16 cellular contexts compared by ENCODE assay signal in the genomic region with DNA sequence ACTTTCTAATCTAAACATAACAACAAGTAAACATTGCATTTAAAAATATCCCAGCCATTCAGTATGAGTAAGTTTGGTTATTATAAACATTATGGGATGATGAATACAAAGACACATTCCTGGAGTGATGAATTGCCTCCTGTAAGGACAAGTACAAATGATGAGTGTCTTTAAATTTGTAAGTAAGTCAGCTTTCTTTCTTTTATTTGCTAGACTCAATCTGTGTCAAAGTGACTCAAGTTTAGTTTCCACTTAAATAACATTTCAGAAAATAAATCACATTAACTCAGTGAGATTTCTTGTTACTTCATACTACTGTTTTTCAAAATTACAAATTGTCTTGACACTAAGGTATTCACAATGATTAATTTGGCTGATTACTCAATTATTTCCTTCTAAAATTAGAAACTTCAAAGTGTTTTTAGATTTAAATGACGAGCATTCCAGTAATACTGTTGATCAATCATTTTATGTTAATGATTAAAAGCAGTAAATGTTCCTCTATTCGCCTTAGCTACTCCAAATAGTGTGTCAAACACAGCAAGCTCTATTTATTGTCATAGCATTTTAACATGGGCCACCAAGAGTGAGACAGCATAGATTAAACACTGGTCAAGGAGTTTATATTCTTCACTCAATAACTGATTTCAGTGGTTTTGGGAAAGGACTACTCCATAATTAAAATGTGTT.
A peak's percentile ranks its signal among the peaks of the same experiment; 100 is the strongest.
DNase-seq lines count a peak whose midpoint lies in the region; ATAC-seq and TF ChIP-seq lines count a peak whose summit lies in the region.
"Had no signal": no experiment of that assay in that cellular context is flagged by ENCODE, and none has a peak within 500 bp of the region (broad histone marks: within the 10 kb centered on the region; RNA-seq: fewer than 3 reads in every experiment).

No MANE protein-coding gene starts in this region.

- TF ChIP-seq CTCF in PC-3 (conservative IDR thresholded peaks at IDR 0.05; ENCODE audit: low read depth, low read length), result no peak
- TF ChIP-seq CTCF in smooth muscle cell (IDR thresholded peaks at IDR 0.05; ENCODE audit: borderline replicate concordance, insufficient read depth, poor library complexity, severe bottlenecking), result no peak
- TF ChIP-seq CTCF in heart right ventricle (IDR thresholded peaks at IDR 0.05), result no peak
- TF ChIP-seq CTCF in coronary artery (IDR thresholded peaks at IDR 0.05), result no peak

- no peak overlapping the region for H3K27ac ChIP-seq in PC-3 (ENCODE audit: low read length)
- peak overlapping the region; percentile 81 for H3K27ac ChIP-seq in smooth muscle cell (ENCODE audit: low read depth)
- H3K27ac ChIP-seq in heart right ventricle, result no peak overlapping the region
- H3K27ac ChIP-seq in coronary artery, result no peak overlapping the region
- H3K27ac ChIP-seq: C4-2B, HL-60, Peyer's patch had no signal

- POLR2A ChIA-PET in PC-3 (lab: Charles Lee; ENCODE audit: unreplicated experiment), result no interaction called here

- no peak overlapping the region for H2AFZ ChIP-seq in PC-3 (ENCODE audit: low read length)
- no peak overlapping the region for H2AFZ ChIP-seq in smooth muscle cell (ENCODE audit: low read depth)

- no peaks in the 10 kb centered on the region for H3K27me3 ChIP-seq in PC-3 (ENCODE audit: low read length)
- no peaks in the 10 kb centered on the region for H3K27me3 ChIP-seq in smooth muscle cell (ENCODE audit: low read depth)
- H3K27me3 ChIP-seq in heart right ventricle, result no peaks in the 10 kb centered on the region
- H3K27me3 ChIP-seq: Peyer's patch had no signal

- H3K4me2 ChIP-seq in PC-3 (ENCODE audit: low read length) (no peak overlapping the region), smooth muscle cell (no peak overlapping the region)

- H3K9me2 ChIP-seq in PC-3 (replicated peaks; ENCODE audit: low read length), result no peaks in the 10 kb centered on the region

- WGBS in smooth muscle cell (ENCODE audit: low lambda C conversion rate), result 75% methylated on average over 2 of the region's 2 CpGs
- WGBS in heart right ventricle, 2 donors, result 58 to 64% methylated on average over 2 of the region's 2 CpGs

- H3F3A ChIP-seq in PC-3 (ENCODE audit: low read length, unreplicated experiment) (peaks cover 4% of the 10 kb centered on the region), smooth muscle cell (ENCODE audit: low read depth) (no peaks in the 10 kb centered on the region)

- H3K36me3 ChIP-seq in PC-3 (ENCODE audit: low read depth, low read length), result no peaks in the 10 kb centered on the region
- H3K36me3 ChIP-seq in smooth muscle cell (ENCODE audit: low read depth), result no peaks in the 10 kb centered on the region
- H3K36me3 ChIP-seq in heart right ventricle, result no peaks in the 10 kb centered on the region
- H3K36me3 ChIP-seq: Peyer's patch had no signal

- DNase-seq in PC-3, result peak; percentile 63
- DNase-seq in amniotic epithelial cell (ENCODE audit: low read depth), result peak; percentile 30
- peak; percentile 57 for DNase-seq in kidney glomerular epithelial cell (lab: John Stamatoyannopoulos, UW)
- no peak for DNase-seq in smooth muscle cell (lab: John Stamatoyannopoulos, UW; ENCODE audit: unreplicated experiment)
- no peak for DNase-seq in heart right ventricle
- no peak for DNase-seq in coronary artery (ENCODE audit: low spot score)
- DNase-seq: AML-193, DMS79 treated with DMSO at 0.1 percent for 48 hours, Karpas-422, NCI-H1092 treated with DMSO at 0.1 percent for 48 hours, NCI-H2081, Peyer's patch, SHP77 treated with DMSO at 0.1 percent for 48 hours had no signal

- H3K9me3 ChIP-seq in PC-3 (ENCODE audit: low read length) (no peaks in the 10 kb centered on the region), smooth muscle cell (replicated peaks; ENCODE audit: low read depth) (no peaks in the 10 kb centered on the region), heart right ventricle (peaks cover 0 to 11% (median 0%) of the 10 kb centered on the region in 11 donors)
- H3K9me3 ChIP-seq: Peyer's patch had no signal

- ATAC-seq in PC-3 (no peak), esophagus mucosa (no peak), heart right ventricle (no peak)

- intact Hi-C loops in PC-3 (cut with micrococcal nuclease) (no loop called here), heart right ventricle (cut with DNase I) (no loop called here)

- BruUV-seq in PC-3 (replicated peaks; lab: Mats Ljungman, UMichigan), result no TSS peak

- H4K20me1 ChIP-seq in PC-3 (ENCODE audit: low read length), result no peaks in the 10 kb centered on the region
- no peaks in the 10 kb centered on the region for H4K20me1 ChIP-seq in smooth muscle cell (ENCODE audit: low read depth)

- H3K4me1 ChIP-seq in PC-3 (ENCODE audit: insufficient read depth, low read length), result peaks cover 26% of the 10 kb centered on the region
- no peaks in the 10 kb centered on the region for H3K4me1 ChIP-seq in smooth muscle cell (ENCODE audit: low read depth)
- H3K4me1 ChIP-seq in heart right ventricle, result no peaks in the 10 kb centered on the region
- H3K4me1 ChIP-seq: Peyer's patch had no signal

- H3K9ac ChIP-seq in PC-3 (ENCODE audit: low read length), result no peak overlapping the region
- no peak overlapping the region for H3K9ac ChIP-seq in smooth muscle cell (ENCODE audit: low read depth)

- H3K4me3 ChIP-seq in PC-3 (ENCODE audit: low read length) (no peak overlapping the region), smooth muscle cell (no peak overlapping the region), heart right ventricle (no peak overlapping the region), coronary artery (no peak overlapping the region)
- H3K4me3 ChIP-seq: Peyer's patch had no signal

- CTCF ChIA-PET in PC-3 (lab: Charles Lee), result no interaction called here

- H3K79me2 ChIP-seq in PC-3 (ENCODE audit: low read length) (no peaks in the 10 kb centered on the region), smooth muscle cell (ENCODE audit: low read depth) (no peaks in the 10 kb centered on the region)

Comparison
In these comparisons a context has a peak if more than half of its experiments do, and no peak if none do; other contexts are left out.
1. DNase-seq: peak in PC-3 (single experiment), amniotic epithelial cell (single experiment) and kidney glomerular epithelial cell (single experiment); none in smooth muscle cell (single experiment), heart right ventricle (0 of 2) and coronary artery (single experiment).